Comparison of ENCODE assay signal across 8 cellular contexts in the genomic region with DNA sequence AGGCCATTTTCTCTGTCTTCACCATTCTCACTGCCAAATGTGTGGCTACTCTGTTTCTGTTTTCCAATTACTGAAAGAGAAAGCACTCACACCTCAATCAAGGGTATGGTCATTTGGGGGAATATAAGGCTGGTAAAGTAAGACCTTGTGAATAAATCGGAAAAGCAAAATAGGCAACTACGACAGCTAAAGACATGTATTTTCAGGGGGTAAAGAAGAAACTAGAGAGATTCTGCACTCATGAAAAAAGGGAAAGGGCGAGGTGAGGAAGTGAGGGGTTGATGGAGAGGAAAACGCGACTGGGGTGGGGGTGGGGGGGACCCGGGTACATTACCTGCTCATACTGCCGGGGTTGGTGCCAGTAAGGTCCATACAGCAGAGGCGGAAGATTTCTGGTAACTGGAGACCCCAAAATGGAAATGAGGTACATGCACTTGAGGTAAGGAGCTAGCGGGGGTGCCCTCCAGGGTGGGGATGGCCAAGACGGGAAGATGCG. TPM values are rescaled to one million over a fixed set of nuclear protein-coding genes. Genes with fewer than 3 reads are reported as not detected.
A peak's percentile ranks its signal among the peaks of the same experiment; 100 is the strongest.
DNase-seq lines count a peak whose midpoint lies in the region; ATAC-seq and TF ChIP-seq lines count a peak whose summit lies in the region.

No MANE protein-coding gene starts in this region.

- peak overlapping the region; percentile 91 for H3K27ac Mint-ChIP-seq in activated naive CD4-positive, alpha-beta T cell treated with anti-CD3 and anti-CD28 coated beads, Interleukin-2, amount 10 ng/mL, durations not matched to agents 7 days and 5 days
- H3K27ac Mint-ChIP-seq in activated CD8-positive, alpha-beta T cell treated with anti-CD3 and anti-CD28 coated beads for 36 hours, result peak overlapping the region; percentile 86
- peak overlapping the region; percentile 93 to 98 for H3K27ac Mint-ChIP-seq in stimulated activated naive CD8-positive, alpha-beta T cell treated with anti-CD3 and anti-CD28 coated beads, Interleukin-15, amount 100 ng/mL, for 72 hours

- intact Hi-C loops in activated CD8-positive, alpha-beta T cell treated with anti-CD3 and anti-CD28 coated beads for 36 hours (cut with micrococcal nuclease), result loop anchor here (1.0 kb wide), 1 partner anchor 19 kb away; no protein-coding TSS in a partner anchor

- no peaks in the 10 kb centered on the region for H3K9me3 ChIP-seq in iPS-15b (ENCODE audit: control insufficient read depth, insufficient read depth, low read length)

- no peak for DNase-seq in activated naive CD4-positive, alpha-beta T cell treated with anti-CD3 and anti-CD28 coated beads, Interleukin-2, amount 10 ng/mL, durations not matched to agents 7 days and 5 days
- DNase-seq in activated naive CD4-positive, alpha-beta T cell (lab: John Stamatoyannopoulos, UW), result no peak
- DNase-seq in activated CD8-positive, alpha-beta T cell treated with anti-CD3 and anti-CD28 coated beads for 36 hours, result no peak
- DNase-seq in stimulated activated naive CD8-positive, alpha-beta T cell treated with anti-CD3 and anti-CD28 coated beads, Interleukin-15, amount 100 ng/mL, for 72 hours, result no peak
- DNase-seq in NCI-H82 (lab: John Stamatoyannopoulos, UW) (no peak), NCI-H2029 (lab: John Stamatoyannopoulos, UW) (no peak)

- peak overlapping the region; percentile 78 for H3K4me3 ChIP-seq in iPS-15b (ENCODE audit: low read depth, low read length)

- peaks cover 3% of the 10 kb centered on the region for H3K36me3 ChIP-seq in iPS-15b (ENCODE audit: control insufficient read depth, insufficient read depth, low read length)

- peak overlapping the region; percentile 51 for H3K9ac ChIP-seq in iPS-15b (ENCODE audit: low read depth, low read length)

- H3K4me1 Mint-ChIP-seq in activated naive CD4-positive, alpha-beta T cell treated with anti-CD3 and anti-CD28 coated beads, Interleukin-2, amount 10 ng/mL, durations not matched to agents 7 days and 5 days, result peaks cover 35% of the 10 kb centered on the region
- peaks cover 44% of the 10 kb centered on the region for H3K4me1 Mint-ChIP-seq in activated CD8-positive, alpha-beta T cell treated with anti-CD3 and anti-CD28 coated beads for 36 hours (ENCODE audit: low read depth)
- peaks cover 59% of the 10 kb centered on the region for H3K4me1 Mint-ChIP-seq in stimulated activated naive CD8-positive, alpha-beta T cell treated with anti-CD3 and anti-CD28 coated beads, Interleukin-15, amount 100 ng/mL, for 72 hours

- H3K4me1 ChIP-seq in iPS-15b (ENCODE audit: control insufficient read depth, insufficient read depth, low read length), result peaks cover 13% of the 10 kb centered on the region

- POLR2A ChIA-PET in activated CD8-positive, alpha-beta T cell treated with anti-CD3 and anti-CD28 coated beads for 36 hours (lab: Charles Lee), result interaction anchor here (0.5 to 2.7 kb wide), 12 partner anchors 10 to 186 kb away, joined by 3 to 17 read pairs (median 4); a partner anchor contains a TSS

- no peaks in the 10 kb centered on the region for H3K27me3 ChIP-seq in iPS-15b (ENCODE audit: control insufficient read depth, insufficient read depth, low read length)

- no peaks in the 10 kb centered on the region for H3K9me3 Mint-ChIP-seq in activated naive CD4-positive, alpha-beta T cell treated with anti-CD3 and anti-CD28 coated beads, Interleukin-2, amount 10 ng/mL, durations not matched to agents 7 days and 5 days
- H3K9me3 Mint-ChIP-seq in activated CD8-positive, alpha-beta T cell treated with anti-CD3 and anti-CD28 coated beads for 36 hours, result no peaks in the 10 kb centered on the region
- H3K9me3 Mint-ChIP-seq in stimulated activated naive CD8-positive, alpha-beta T cell treated with anti-CD3 and anti-CD28 coated beads, Interleukin-15, amount 100 ng/mL, for 72 hours, result no peaks in the 10 kb centered on the region

- peak overlapping the region; percentile 79 for H3K4me3 Mint-ChIP-seq in activated naive CD4-positive, alpha-beta T cell treated with anti-CD3 and anti-CD28 coated beads, Interleukin-2, amount 10 ng/mL, durations not matched to agents 7 days and 5 days
- peak overlapping the region; percentile 81 for H3K4me3 Mint-ChIP-seq in activated CD8-positive, alpha-beta T cell treated with anti-CD3 and anti-CD28 coated beads for 36 hours
- peak overlapping the region; percentile 84 to 87 for H3K4me3 Mint-ChIP-seq in stimulated activated naive CD8-positive, alpha-beta T cell treated with anti-CD3 and anti-CD28 coated beads, Interleukin-15, amount 100 ng/mL, for 72 hours

- ATAC-seq in activated CD8-positive, alpha-beta T cell treated with anti-CD3 and anti-CD28 coated beads for 36 hours, result no peak
- ATAC-seq in stimulated activated naive CD8-positive, alpha-beta T cell treated with anti-CD3 and anti-CD28 coated beads, Interleukin-15, amount 100 ng/mL, for 72 hours, result no peak
- no peak for ATAC-seq in GM21381 (IDR thresholded peaks at IDR 0.05; ENCODE audit: unreplicated experiment)

- no peak for TF ChIP-seq CTCF in activated CD8-positive, alpha-beta T cell treated with anti-CD3 and anti-CD28 coated beads for 36 hours (IDR thresholded peaks at IDR 0.05)

- H3K27me3 Mint-ChIP-seq in activated naive CD4-positive, alpha-beta T cell treated with anti-CD3 and anti-CD28 coated beads, Interleukin-2, amount 10 ng/mL, durations not matched to agents 7 days and 5 days, result no peaks in the 10 kb centered on the region
- no peaks in the 10 kb centered on the region for H3K27me3 Mint-ChIP-seq in activated CD8-positive, alpha-beta T cell treated with anti-CD3 and anti-CD28 coated beads for 36 hours
- no peaks in the 10 kb centered on the region for H3K27me3 Mint-ChIP-seq in stimulated activated naive CD8-positive, alpha-beta T cell treated with anti-CD3 and anti-CD28 coated beads, Interleukin-15, amount 100 ng/mL, for 72 hours

- CTCF ChIA-PET in activated naive CD4-positive, alpha-beta T cell treated with anti-CD3 and anti-CD28 coated beads, Interleukin-2, amount 10 ng/mL, durations not matched to agents 7 days and 5 days (lab: Charles Lee), result interaction anchor here (1.0 kb wide), 2 partner anchors 10 to 40 kb away, joined by 3 to 5 read pairs; a partner anchor contains a TSS
- CTCF ChIA-PET in activated CD8-positive, alpha-beta T cell treated with anti-CD3 and anti-CD28 coated beads for 36 hours (lab: Charles Lee), result interaction anchor here (0.8 to 4.3 kb wide), 8 partner anchors 10 to 120 kb away, joined by 3 to 27 read pairs (median 4); a partner anchor contains a TSS

- H3K36me3 Mint-ChIP-seq in activated naive CD4-positive, alpha-beta T cell treated with anti-CD3 and anti-CD28 coated beads, Interleukin-2, amount 10 ng/mL, durations not matched to agents 7 days and 5 days, result peaks cover 20% of the 10 kb centered on the region
- peaks cover 22% of the 10 kb centered on the region for H3K36me3 Mint-ChIP-seq in activated CD8-positive, alpha-beta T cell treated with anti-CD3 and anti-CD28 coated beads for 36 hours (ENCODE audit: low read depth)

RNA-seq across cellular contexts. Expression of a gene that starts 19.3 kb away (rescaled TPM):
- 10 to 100 TPM; 82.3 to 85.3 TPM for total RNA-seq in activated CD8-positive, alpha-beta T cell treated with anti-CD3 and anti-CD28 coated beads for 36 hours

RNA-seq across cellular contexts. Expression of a gene that starts 40.1 kb away (rescaled TPM):
- 10 to 100 TPM; 18.2 to 19.8 TPM for total RNA-seq in activated CD8-positive, alpha-beta T cell treated with anti-CD3 and anti-CD28 coated beads for 36 hours

RNA-seq across cellular contexts. Expression of a gene that starts 40.4 kb away (rescaled TPM):
- 10 to 100 TPM; 65.2 to 65.8 TPM for total RNA-seq in activated CD8-positive, alpha-beta T cell treated with anti-CD3 and anti-CD28 coated beads for 36 hours

RNA-seq across cellular contexts. Expression of a gene that starts 52.8 kb away (rescaled TPM):
- total RNA-seq in activated CD8-positive, alpha-beta T cell treated with anti-CD3 and anti-CD28 coated beads for 36 hours, result 100 to 1,000 TPM; 171 to 173 TPM
